ENCODE assay signal across 8 cellular contexts in the genomic region with DNA sequence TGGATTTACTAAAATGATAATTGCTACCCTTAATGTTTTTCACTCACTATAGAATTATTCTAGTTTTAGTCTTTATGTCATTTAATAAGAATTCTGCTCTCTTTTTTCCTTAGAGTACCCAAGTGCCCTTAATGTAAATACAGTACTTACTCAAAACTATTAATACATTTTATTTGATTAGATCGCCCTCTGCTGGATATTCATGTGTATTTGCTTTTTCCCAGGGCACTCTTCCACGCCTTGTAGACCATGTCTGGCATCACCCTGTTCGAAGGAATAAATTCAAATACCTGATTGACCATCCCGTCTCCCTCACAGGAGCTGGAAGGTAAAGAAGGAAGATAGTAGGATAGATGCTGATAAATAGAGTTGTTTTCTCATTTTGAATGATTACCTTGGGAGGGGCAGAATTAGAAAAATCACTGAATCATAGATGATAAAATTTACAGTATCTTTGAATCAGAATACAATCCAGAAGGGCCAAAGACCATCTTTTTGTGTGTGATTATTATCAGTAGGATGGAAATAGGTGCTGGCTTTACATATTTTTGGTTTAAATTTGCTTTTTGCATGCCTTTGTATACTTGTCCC. TPM values are rescaled to one million over a fixed set of nuclear protein-coding genes. Genes with fewer than 3 reads are reported as not detected.
DNase-seq lines count a peak whose midpoint lies in the region; ATAC-seq and TF ChIP-seq lines count a peak whose summit lies in the region.

No MANE protein-coding gene starts in this region.

- peak; percentile 18 for ATAC-seq in Right ventricle myocardium inferior
- no peak for ATAC-seq in HG03039 (IDR thresholded peaks at IDR 0.05; ENCODE audit: unreplicated experiment)

- no peak overlapping the region for H3K4me3 Mint-ChIP-seq in activated CD4-positive, alpha-beta T cell treated with anti-CD3 and anti-CD28 coated beads, Interleukin-2, amount 10 ng/mL, durations not matched to agents 24 days and 14 days

- peaks cover 2% of the 10 kb centered on the region for H3K36me3 Mint-ChIP-seq in activated CD4-positive, alpha-beta T cell treated with anti-CD3 and anti-CD28 coated beads, Interleukin-2, amount 10 ng/mL, durations not matched to agents 24 days and 14 days (ENCODE audit: low read depth)

- no peaks in the 10 kb centered on the region for H3K4me1 ChIP-seq in ovary (ENCODE audit: insufficient read depth)

- TF ChIP-seq CTCF in HL-60 (IDR thresholded peaks at IDR 0.05; ENCODE audit: insufficient read depth, low read length) (peak; percentile 34), foreskin fibroblast (IDR thresholded peaks at IDR 0.05; ENCODE audit: low read depth, low read length) (peak; percentile 48), ovary (IDR thresholded peaks at IDR 0.05) (peak in 2 of 3 donors; percentile 70 to 71)

- no peak for TF ChIP-seq POLR2A in ovary (IDR thresholded peaks at IDR 0.05)

- H3K36me3 ChIP-seq in ovary, result no peaks in the 10 kb centered on the region

- H3K27ac Mint-ChIP-seq in activated CD4-positive, alpha-beta T cell treated with anti-CD3 and anti-CD28 coated beads, Interleukin-2, amount 10 ng/mL, durations not matched to agents 24 days and 14 days, result no peak overlapping the region

- H3K4me3 ChIP-seq in HL-60 (replicated peaks; ENCODE audit: insufficient read depth, low read length), result no peak overlapping the region
- H3K4me3 ChIP-seq in foreskin fibroblast (ENCODE audit: low read depth in 1 of 2, low read length in 2 of 2), result no peak overlapping the region
- no peak overlapping the region for H3K4me3 ChIP-seq in ovary

- H3K9me3 ChIP-seq in ovary, result no peaks in the 10 kb centered on the region

- H3K27me3 ChIP-seq in HL-60 (ENCODE audit: insufficient read depth, poor library complexity, severe bottlenecking) (no peaks in the 10 kb centered on the region), ovary (no peaks in the 10 kb centered on the region)

- intact Hi-C loops in Right ventricle myocardium inferior (cut with DNase I) (loop anchor here (2.0 to 5.0 kb wide), 3 partner anchors 78 to 289 kb away; a partner anchor contains a TSS), cardiac septum (cut with DNase I) (loop anchor here (2.0 to 5.0 kb wide), 4 partner anchors 78 to 598 kb away; a partner anchor contains a TSS), ovary (cut with DNase I) (loop anchor here in 3 of 4 donors (5.0 to 10.0 kb wide), 4 partner anchors 248 to 845 kb away; a partner anchor contains a TSS)
- intact Hi-C loops in activated CD4-positive, alpha-beta T cell treated with anti-CD3 and anti-CD28 coated beads, Interleukin-2, amount 10 ng/mL, durations not matched to agents 24 days and 14 days (cut with micrococcal nuclease), result loop anchor here (1.0 to 10.0 kb wide), 8 partner anchors 119 to 828 kb away; a partner anchor contains a TSS

- no peak for TF ChIP-seq EP300 in ovary (IDR thresholded peaks at IDR 0.05)

- H3K4me1 Mint-ChIP-seq in activated CD4-positive, alpha-beta T cell treated with anti-CD3 and anti-CD28 coated beads, Interleukin-2, amount 10 ng/mL, durations not matched to agents 24 days and 14 days, result peaks cover 9% of the 10 kb centered on the region

- no peak overlapping the region for H3K27ac ChIP-seq in HL-60 (replicated peaks)
- no peak overlapping the region for H3K27ac ChIP-seq in ovary

- H3K9me3 Mint-ChIP-seq in activated CD4-positive, alpha-beta T cell treated with anti-CD3 and anti-CD28 coated beads, Interleukin-2, amount 10 ng/mL, durations not matched to agents 24 days and 14 days, result no peaks in the 10 kb centered on the region

- DNase-seq in Right ventricle myocardium inferior (ENCODE audit: missing footprints) (no peak), cardiac septum (ENCODE audit: low spot score) (no peak), HL-60 (ENCODE audit: low read depth in 1 of 2, low spot score in 1 of 2) (peak; percentile 29 to 45), NCI-H524 (lab: John Stamatoyannopoulos, UW) (peak; percentile 24 to 72), foreskin fibroblast (peak; percentile 39 to 80), ovary (no peak)
- DNase-seq in activated CD4-positive, alpha-beta T cell treated with anti-CD3 and anti-CD28 coated beads, Interleukin-2, amount 10 ng/mL, durations not matched to agents 24 days and 14 days, result peak; percentile 83

- 0 to 3% (median 1%) methylated on average over 4 of the region's 4 CpGs for WGBS in ovary, 3 donors

- H3K27me3 Mint-ChIP-seq in activated CD4-positive, alpha-beta T cell treated with anti-CD3 and anti-CD28 coated beads, Interleukin-2, amount 10 ng/mL, durations not matched to agents 24 days and 14 days, result peaks cover 14% of the 10 kb centered on the region

RNA-seq across cellular contexts. Expression of a gene that starts 4.1 kb away (rescaled TPM):
- total RNA-seq in Right ventricle myocardium inferior (not detected), cardiac septum (not detected), ovary (1 to 10 TPM in 1 of 7 donors, under 1 TPM in 4, not detected in 2; 0.07 to 4.1 (median 0.15) TPM)
- 0.21 TPM in 1 of 2 replicates, not detected in the other for total RNA-seq in activated CD4-positive, alpha-beta T cell treated with anti-CD3 and anti-CD28 coated beads, Interleukin-2, amount 10 ng/mL, durations not matched to agents 24 days and 14 days
- under 1 TPM in 1 of 2 donors, not detected in 1; 0.18 TPM for polyA plus RNA-seq in ovary

Comparison
In these comparisons a context has a peak if more than half of its experiments do, and no peak if none do; other contexts are left out.
1. DNase-seq: peak in HL-60 (2 of 2), NCI-H524 (2 of 2), activated CD4-positive, alpha-beta T cell treated with anti-CD3 and anti-CD28 coated beads, Interleukin-2, amount 10 ng/mL, durations not matched to agents 24 days and 14 days (single experiment) and foreskin fibroblast (2 of 2); none in Right ventricle myocardium inferior (single experiment), cardiac septum (single experiment) and ovary (0 of 5).
2. Peak in every context shown above with its lines, with median percentiles within 50 percentile points of each other: CTCF ChIP-seq.